Comparison of ENCODE assay signal across 22 cellular contexts in the genomic region with DNA sequence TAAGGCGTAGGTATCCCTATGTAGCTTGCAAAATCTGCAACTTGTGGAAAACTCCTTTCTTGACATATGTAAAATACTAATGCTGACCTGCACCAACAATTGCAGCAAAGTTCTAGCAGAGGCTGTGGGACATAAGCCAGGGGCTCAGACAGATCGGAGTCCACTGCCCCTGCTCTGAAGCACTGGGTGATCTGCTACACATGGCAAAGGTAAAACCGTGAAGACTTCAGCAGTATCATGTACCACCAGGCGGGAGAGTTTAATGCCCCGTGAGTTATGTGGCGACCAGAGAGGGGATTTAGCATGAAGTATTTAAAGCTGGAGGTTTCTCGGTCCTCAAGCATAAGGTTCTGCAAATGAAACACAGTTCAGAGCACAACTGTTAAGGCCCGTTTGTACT.
"Had no signal": no experiment of that assay in that cellular context is flagged by ENCODE, and none has a peak within 500 bp of the region (broad histone marks: within the 10 kb centered on the region; RNA-seq: fewer than 3 reads in every experiment).

No MANE protein-coding gene starts in this region.

- H3K4me3 Mint-ChIP-seq: activated CD8-positive, alpha-beta T cell treated with anti-CD3 and anti-CD28 coated beads, Interleukin-2, amount 10 ng/mL, durations not matched to agents 7 days and 5 days; activated naive CD4-positive, alpha-beta T cell treated with anti-CD3 and anti-CD28 coated beads, Interleukin-2, amount 50 U/mL, for 24 hours; T-cell had no signal

- H3K36me3 Mint-ChIP-seq: T-cell had no signal

- H3K4me1 ChIP-seq: breast epithelium had no signal

- H3K9me3 Mint-ChIP-seq: activated naive CD4-positive, alpha-beta T cell treated with anti-CD3 and anti-CD28 coated beads, Interleukin-2, amount 50 U/mL, for 24 hours; T-cell had no signal

- H3K9ac ChIP-seq: KMS-11 had no signal

- H3K4me3 ChIP-seq: breast epithelium had no signal

- ATAC-seq: activated CD8-positive, alpha-beta T cell treated with anti-CD3 and anti-CD28 coated beads, Interleukin-2, amount 10 ng/mL, durations not matched to agents 7 days and 5 days; T-cell had no signal

- H3K4me2 ChIP-seq: KMS-11 had no signal

- H3K9me3 ChIP-seq: breast epithelium had no signal

- H3K27me3 ChIP-seq: breast epithelium had no signal

- DNase-seq: activated CD4-positive, alpha-beta T cell treated with anti-CD3 and anti-CD28 coated beads for 4 hours; activated CD4-positive, alpha-beta T cell treated with anti-CD3 and anti-CD28 coated beads, Interleukin-2, amount 50 U/mL, for 4 hours; activated CD8-positive, alpha-beta memory T cell treated with anti-CD3 and anti-CD28 coated beads, Interleukin-2, amount 50 U/mL, for 48 hours; activated CD8-positive, alpha-beta T cell treated with anti-CD3 and anti-CD28 coated beads, Interleukin-2, amount 10 ng/mL, durations not matched to agents 7 days and 5 days; activated T-cell treated with anti-CD3 and anti-CD28 coated beads, Interleukin-2, amount 50 U/mL, for 1 hour; aorta; caudate nucleus; NCI-H1092; NCI-H1417; NCI-H1930; NCI-H2171; NCI-H2227 treated with DMSO at 0.1 percent for 48 hours; NCI-H446 treated with DMSO at 0.1 percent for 48 hours; NCI-H774; SIG-M5; T-cell; T-helper 2 cell; T1000 had no signal

- H3K4me1 Mint-ChIP-seq: activated naive CD4-positive, alpha-beta T cell treated with anti-CD3 and anti-CD28 coated beads, Interleukin-2, amount 50 U/mL, for 24 hours; T-cell had no signal

- FAIRE-seq: TTC549 had no signal

- H3K27ac Mint-ChIP-seq: activated CD8-positive, alpha-beta T cell treated with anti-CD3 and anti-CD28 coated beads, Interleukin-2, amount 10 ng/mL, durations not matched to agents 7 days and 5 days; activated naive CD4-positive, alpha-beta T cell treated with anti-CD3 and anti-CD28 coated beads, Interleukin-2, amount 50 U/mL, for 24 hours; T-cell had no signal

- H3K27ac ChIP-seq: breast epithelium, KMS-11 had no signal

- H3K36me3 ChIP-seq: breast epithelium had no signal
